ENCODE assay signal across 9 cellular contexts in genomic region chr2:126664234-126664633, GRCh38. TPM values are rescaled to one million over a fixed set of nuclear protein-coding genes. Genes with fewer than 3 reads are reported as not detected.
DNase-seq lines count a peak whose midpoint lies in the region; ATAC-seq, FAIRE-seq and TF ChIP-seq lines count a peak whose summit lies in the region.
"Had no signal": no experiment of that assay in that cellular context is flagged by ENCODE, and none has a peak within 500 bp of the region (broad histone marks: within the 10 kb centered on the region; RNA-seq: fewer than 3 reads in every experiment).

No MANE protein-coding gene starts in this region.

- POLR2A ChIA-PET in HepG2 (lab: Yijun Ruan, JAX) = no interaction called here

- H3K27ac ChIP-seq in right atrium auricular region (peak overlapping the region; percentile 21 to 36), tibial artery (peak overlapping the region; percentile 6 to 35), foreskin keratinocyte (no peak overlapping the region), HepG2 (ENCODE audit: extremely low read length, insufficient read depth, low read length) (no peak overlapping the region)
- H3K27ac ChIP-seq: SJSA1 had no signal

- in situ Hi-C loops in HepG2 (cut with HindIII; ENCODE audit: extremely low pct_ligation_motif_present, low pct_unique_long_range_greater_than_20kb) = no loop called here

- H3K4me1 ChIP-seq in right atrium auricular region (peaks cover 0 to 74% of the 10 kb centered on the region in 2 donors), tibial artery (peaks cover 0 to 91% (median 40%) of the 10 kb centered on the region in 4 donors), foreskin keratinocyte (no peaks in the 10 kb centered on the region), HepG2 (ENCODE audit: insufficient read depth, low read length) (no peaks in the 10 kb centered on the region)
- H3K4me1 ChIP-seq: SJSA1 had no signal

- TF ChIP-seq CTCF in right atrium auricular region (IDR thresholded peaks at IDR 0.05) (no peak), tibial artery (IDR thresholded peaks at IDR 0.05) (no peak), foreskin keratinocyte (conservative IDR thresholded peaks at IDR 0.05) (no peak), HepG2 (CRISPR knock-in tag; IDR thresholded peaks at IDR 0.05) (no peak)

- intact Hi-C loops in cardiac septum (cut with DNase I) (no loop called here), tibial artery (cut with DNase I; ENCODE audit: low total_unique reads) (no loop called here), HepG2 (cut with micrococcal nuclease; ENCODE audit: unreplicated experiment) (no loop called here)

- H2AFZ ChIP-seq in HepG2 (ENCODE audit: low read length) = no peak overlapping the region

- FAIRE-seq in HepG2 (lab: Jason Lieb, UNC) = no peak

- no peaks in the 10 kb centered on the region for H3K9me3 ChIP-seq in right atrium auricular region
- no peaks in the 10 kb centered on the region for H3K9me3 ChIP-seq in tibial artery
- H3K9me3 ChIP-seq in HepG2 (ENCODE audit: low read length) = no peaks in the 10 kb centered on the region
- H3K9me3 ChIP-seq: SJSA1 had no signal

- no peaks in the 10 kb centered on the region for H4K20me1 ChIP-seq in HepG2 (ENCODE audit: insufficient read depth, low read length)

- H3K79me2 ChIP-seq in HepG2 (ENCODE audit: insufficient read depth, low read length) = no peaks in the 10 kb centered on the region

- no peak for TF ChIP-seq RAD21 in HepG2 (CRISPR knock-in tag; IDR thresholded peaks at IDR 0.05)

- peak; percentile 65 for ATAC-seq in HG02973 (IDR thresholded peaks at IDR 0.05; ENCODE audit: unreplicated experiment)
- no peak for ATAC-seq in foreskin keratinocyte
- ATAC-seq in HepG2 = no peak

- TF ChIP-seq POLR2A in HepG2 (IDR thresholded peaks at IDR 0.05; ENCODE audit: insufficient read depth in 1 of 2, low read depth in 2 of 2, low read length in 2 of 2) = no peak

- WGBS in HepG2 (ENCODE audit: low lambda C conversion rate) = 25% methylated on average over 3 of the region's 3 CpGs

- H3K4me3 ChIP-seq in right atrium auricular region = no peak overlapping the region
- H3K4me3 ChIP-seq in tibial artery = no peak overlapping the region
- H3K4me3 ChIP-seq in HepG2 (replicated peaks in 1 of 3; ENCODE audit: insufficient read depth in 1 of 3, low read depth in 2 of 3, low read length in 3 of 3) = no peak overlapping the region
- H3K4me3 ChIP-seq: SJSA1 had no signal

- CTCF ChIA-PET in HepG2 (lab: Yijun Ruan, JAX; ENCODE audit: low intra/inter-chr PET ratio, low total read pairs) = no interaction called here

- H3K4me2 ChIP-seq in HepG2 (ENCODE audit: low read depth, low read length) = no peak overlapping the region

- no TSS peak for BruUV-seq in HepG2 (replicated peaks; lab: Mats Ljungman, UMichigan)

- H3K36me3 ChIP-seq in right atrium auricular region (no peaks in the 10 kb centered on the region), tibial artery (peaks cover 0 to 4% (median 0%) of the 10 kb centered on the region in 3 donors), HepG2 (replicated peaks in 1 of 2; ENCODE audit: control insufficient read depth in 1 of 2, insufficient read depth in 2 of 2, low read length in 2 of 2) (no peaks in the 10 kb centered on the region)
- H3K36me3 ChIP-seq: SJSA1 had no signal

- no peak overlapping the region for H3K9ac ChIP-seq in HepG2 (ENCODE audit: insufficient read depth, low read depth, low read length)

- DNase-seq in right atrium auricular region (ENCODE audit: low spot score) (no peak), cardiac septum (ENCODE audit: low spot score) (no peak), tibial artery (no peak), cerebellar nuclear complex (lab: John Stamatoyannopoulos, UW) (no peak), foreskin keratinocyte (no peak), HepG2 (ENCODE audit: low spot score) (no peak)
- DNase-seq in activated T-cell treated with anti-CD3 and anti-CD28 coated beads, Interleukin-2, amount 50 U/mL, for 48 hours = peak; percentile 48 to 55

- H3K27me3 ChIP-seq in right atrium auricular region (no peaks in the 10 kb centered on the region), tibial artery (no peaks in the 10 kb centered on the region), foreskin keratinocyte (no peaks in the 10 kb centered on the region), HepG2 (ENCODE audit: control insufficient read depth in 1 of 2, insufficient read depth in 2 of 2, low read length in 2 of 2) (peaks cover 6 to 36% of the 10 kb centered on the region in 2 experiments)

- no peak for TF ChIP-seq EP300 in HepG2 (IDR thresholded peaks at IDR 0.05; ENCODE audit: low read depth in 2 of 2, low read length in 2 of 2)
- no peak for TF ChIP-seq EP300 in HepG2 (CRISPR knock-in tag; IDR thresholded peaks at IDR 0.05; ENCODE audit: borderline replicate concordance)

TF ChIP-seq in HepG2, 621 proteins besides CTCF, POLR2A, EP300 and RAD21 (continues in another document):
- TF ChIP-seq ELK4 (CRISPR knock-in tag; IDR thresholded peaks at IDR 0.05; ENCODE audit: borderline replicate concordance) (no peak), ATF4 (CRISPR knock-in tag; IDR thresholded peaks at IDR 0.05) (no peak), FUBP1 (CRISPR knock-in tag; IDR thresholded peaks at IDR 0.05; ENCODE audit: borderline replicate concordance) (no peak), TFE3 (CRISPR knock-in tag; IDR thresholded peaks at IDR 0.05) (no peak)

RNA-seq across cellular contexts. Expression of gene GYPC, which starts 8.3 kb away (rescaled TPM):
- total RNA-seq in right atrium auricular region = 10 to 100 TPM; 53.8 to 74.9 TPM
- 113 TPM for total RNA-seq in cardiac septum
- not detected in 2 replicates for total RNA-seq in foreskin keratinocyte
- polyA plus RNA-seq in foreskin keratinocyte = 0.03 TPM in 1 of 2 replicates, not detected in the other
- total RNA-seq in HepG2 (2016; rRNA removed; fragmentation: Illumina TruSeq; extraction: Trizol) = not detected in 2 replicates
- total RNA-seq in HepG2 (2016; cell fraction: cytosol; rRNA removed; fragmentation: Illumina TruSeq; extraction: Trizol; ENCODE audit: low read depth) = not detected in 2 replicates
- not detected in 2 replicates for total RNA-seq in HepG2 (2016; cell fraction: insoluble cytoplasmic fraction; rRNA removed; fragmentation: Illumina TruSeq; extraction: Trizol)
- not detected in 2 replicates for total RNA-seq in HepG2 (2016; cell fraction: membrane; rRNA removed; fragmentation: Illumina TruSeq; extraction: Trizol)
- total RNA-seq in HepG2 (2016; cell fraction: nucleus; rRNA removed; fragmentation: Illumina TruSeq; extraction: Trizol) = not detected in 2 replicates
- 0.09 TPM in 1 of 2 replicates, not detected in the other for polyA plus RNA-seq in HepG2 (2011; rRNA removed)
- polyA plus RNA-seq in HepG2 (2011; cell fraction: cytosol; rRNA removed) = not detected in 2 replicates
- not detected in 2 replicates for polyA plus RNA-seq in HepG2 (2011; cell fraction: nucleus; rRNA removed)
- polyA plus RNA-seq in HepG2 (2012) = not detected in 2 replicates
- polyA plus RNA-seq in HepG2 (2016; cell fraction: cytosol; fragmentation: Illumina TruSeq; extraction: Trizol; ENCODE audit: low read depth) = not detected in 2 replicates
- not detected in 2 replicates for polyA plus RNA-seq in HepG2 (2016; cell fraction: insoluble cytoplasmic fraction; fragmentation: Illumina TruSeq; extraction: Trizol; ENCODE audit: low read depth)
- not detected in 2 replicates for polyA plus RNA-seq in HepG2 (2016; cell fraction: membrane; fragmentation: Illumina TruSeq; extraction: Trizol; ENCODE audit: low read depth)
- not detected in 2 replicates for polyA plus RNA-seq in HepG2 (2016; cell fraction: nucleus; fragmentation: Illumina TruSeq; extraction: Trizol; ENCODE audit: insufficient read depth, low read depth)
- 1.8 and 3.2 TPM in 2 replicates for polyA minus RNA-seq in HepG2 (2011; rRNA and poly(A)+ RNA removed; ENCODE audit: low replicate concordance)
- not detected in 2 replicates for polyA minus RNA-seq in HepG2 (2011; cell fraction: cytosol; rRNA and poly(A)+ RNA removed)
- polyA minus RNA-seq in HepG2 (2011; cell fraction: nucleus; rRNA and poly(A)+ RNA removed) = not detected in 2 replicates
- total RNA-seq: SJSA1 had no signal

Comparison
In these comparisons a context has a peak if more than half of its experiments do, and no peak if none do; other contexts are left out.
1. DNase-seq: peak in activated T-cell treated with anti-CD3 and anti-CD28 coated beads, Interleukin-2, amount 50 U/mL, for 48 hours (2 of 2); none in right atrium auricular region (single experiment), cardiac septum (single experiment), tibial artery (0 of 2), cerebellar nuclear complex (0 of 2), foreskin keratinocyte (0 of 2) and HepG2 (single experiment).
2. H3K27ac ChIP-seq: peak in right atrium auricular region (2 of 2) and tibial artery (2 of 2); none in foreskin keratinocyte (single experiment) and HepG2 (single experiment).
3. RNA of gene GYPC, which starts 8.3 kb away (total RNA-seq): 113 TPM in cardiac septum (single experiment) and 53.8 to 74.9 TPM in right atrium auricular region; not detected in foreskin keratinocyte and not detected in HepG2; every median in the first group is over 10 times any median in the second.